Comparison of ENCODE assay signal across 13 cellular contexts in the genomic region with DNA sequence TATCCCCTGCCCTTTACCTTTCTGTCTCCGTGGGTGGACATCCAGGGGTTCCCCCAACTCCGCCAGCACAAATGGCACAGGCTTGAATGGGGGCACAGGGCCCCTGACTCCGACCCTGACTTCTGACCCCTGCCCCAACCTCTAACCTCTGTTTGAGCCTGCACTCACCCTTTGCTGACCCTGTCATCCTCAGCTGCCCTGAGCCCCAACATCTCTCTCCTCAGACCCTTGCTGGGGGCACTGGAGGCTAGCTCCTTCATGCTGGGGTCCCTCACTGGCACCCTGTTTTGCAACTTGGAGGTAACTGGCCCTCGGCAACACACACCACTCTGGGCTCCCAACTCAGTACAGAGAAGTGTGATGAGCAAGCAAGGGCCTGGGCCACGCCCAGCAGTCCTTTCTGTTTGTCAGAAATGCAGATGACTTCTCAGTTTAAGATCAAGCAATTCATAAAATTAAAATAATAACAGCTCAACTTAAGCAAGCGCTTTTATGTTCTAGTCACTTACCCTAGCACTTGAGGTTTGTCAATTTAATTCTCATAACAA. TPM values are rescaled to one million over a fixed set of nuclear protein-coding genes. Genes with fewer than 3 reads are reported as not detected.
DNase-seq lines count a peak whose midpoint lies in the region; ATAC-seq and TF ChIP-seq lines count a peak whose summit lies in the region.
"Had no signal": no experiment of that assay in that cellular context is flagged by ENCODE, and none has a peak within 500 bp of the region (broad histone marks: within the 10 kb centered on the region; RNA-seq: fewer than 3 reads in every experiment).

No MANE protein-coding gene starts in this region.

- H3K23ac ChIP-seq in H9 (ENCODE audit: insufficient read length, low read depth, low read length): no peak overlapping the region

- H3K9ac ChIP-seq in H9 (ENCODE audit: extremely low read depth, insufficient read length, low read length) (no peak overlapping the region), skeletal muscle tissue (ENCODE audit: low read depth in 1 of 3, low read length in 3 of 3) (peak overlapping the region in 1 of 3 donors; percentile 3)

- H3K27ac Mint-ChIP-seq in H9 (0 out of 7 replicates have a peak overlapping the region, but pooled peaks of 1 of the 3 experiments have one; percentile 10), T-helper 17 cell (peak overlapping the region; percentile 19)

- H3K4me3 ChIP-seq in right cardiac atrium (ENCODE audit: low read length) (peak overlapping the region; percentile 58), skeletal muscle tissue (ENCODE audit: low read length in 3 of 3) (peak overlapping the region in 2 of 3 donors; percentile 52 to 77)

- H3K27me3 ChIP-seq in H9 (ENCODE audit: insufficient read depth, low read length): no peaks in the 10 kb centered on the region
- no peaks in the 10 kb centered on the region for H3K27me3 ChIP-seq in right cardiac atrium (ENCODE audit: control insufficient read depth, insufficient read depth)
- peaks cover 0 to 8% (median 0%) of the 10 kb centered on the region in 3 donors for H3K27me3 ChIP-seq in skeletal muscle tissue (ENCODE audit: control insufficient read depth in 3 of 3, insufficient read depth in 3 of 3, low read length in 3 of 3)

- H2BK12ac ChIP-seq in H9 (ENCODE audit: insufficient read length, low read depth, low read length): no peak overlapping the region

- H3K23me2 ChIP-seq in H9 (ENCODE audit: insufficient read length, low read depth, low read length, poor library complexity, severe bottlenecking): no peaks in the 10 kb centered on the region

- H2AK5ac ChIP-seq in H9 (ENCODE audit: insufficient read length, low read length): no peak overlapping the region

- H3K4me3 Mint-ChIP-seq in H9: no peak overlapping the region
- H3K4me3 Mint-ChIP-seq in T-helper 17 cell: peak overlapping the region; percentile 36

- H3K79me1 ChIP-seq in H9 (ENCODE audit: insufficient read depth, low read depth, low read length, poor library complexity, severe bottlenecking): no peaks in the 10 kb centered on the region

- no peaks in the 10 kb centered on the region for H3K79me2 ChIP-seq in H9 (ENCODE audit: insufficient read depth, low read length)

- no peak for TF ChIP-seq CTCF in H9 (conservative IDR thresholded peaks at IDR 0.05)

- H3K4me2 ChIP-seq in H9 (ENCODE audit: insufficient read depth, insufficient read length, low read length): no peak overlapping the region

- H3K36me3 Mint-ChIP-seq in H9 (ENCODE audit: insufficient read depth in 1 of 3, low read depth in 3 of 3): no peaks in the 10 kb centered on the region; a peak in 1 of 7 replicates
- H3K36me3 Mint-ChIP-seq in T-helper 17 cell (ENCODE audit: low read depth): no peaks in the 10 kb centered on the region

- H3K18ac ChIP-seq in H9 (ENCODE audit: insufficient read length, low read depth, low read length): no peak overlapping the region

- no peak overlapping the region for H2AFZ ChIP-seq in H9 (ENCODE audit: low read length)

- no peak overlapping the region for H2BK15ac ChIP-seq in H9 (ENCODE audit: low read depth, low read length)

- no peak overlapping the region for H3K14ac ChIP-seq in H9 (ENCODE audit: insufficient read depth, low read length)

- H2BK120ac ChIP-seq in H9 (ENCODE audit: low read depth, low read length, poor library complexity, severe bottlenecking): no peak overlapping the region

- DNase-seq in H9: peak; percentile 8
- DNase-seq in T-helper 17 cell: no peak
- DNase-seq in right cardiac atrium: no peak
- no peak for DNase-seq in AG08395 (ENCODE audit: low spot score)
- DNase-seq in activated CD4-positive, CD25-positive, alpha-beta regulatory T cell treated with anti-CD3 and anti-CD28 coated beads, Interleukin-2, amount 50 U/mL, for 72 hours: no peak
- no peak for DNase-seq in NCI-H2081 treated with DMSO at 0.1 percent for 48 hours (lab: John Stamatoyannopoulos, UW)
- DNase-seq: DMS79 treated with DMSO at 0.1 percent for 48 hours; IMR-90; NCI-H1048; NCI-H226; stimulated activated CD4-positive, alpha-beta T cell treated with anti-CD3 and anti-CD28 coated beads, Interleukin-12 subunit alpha, Interleukin-12 subunit beta, amount 100 ng/mL, for 4 hours had no signal

- H3K4ac ChIP-seq in H9 (ENCODE audit: low read depth, low read length): no peak overlapping the region

- no peak overlapping the region for H3T11ph ChIP-seq in H9 (ENCODE audit: low read length)

- H3K4me1 ChIP-seq in H9 (ENCODE audit: insufficient read depth, low read length) (no peaks in the 10 kb centered on the region), right cardiac atrium (ENCODE audit: control insufficient read depth, insufficient read depth, low read length) (peaks cover 18% of the 10 kb centered on the region), skeletal muscle tissue (ENCODE audit: control insufficient read depth in 3 of 3, insufficient read depth in 3 of 3, low read length in 3 of 3) (peaks cover 13 to 19% (median 16%) of the 10 kb centered on the region in 3 donors)

- no peaks in the 10 kb centered on the region for H3K9me3 Mint-ChIP-seq in H9

- no peak overlapping the region for H4K91ac ChIP-seq in H9 (ENCODE audit: insufficient read length, low read depth, low read length)

- H2BK20ac ChIP-seq in H9 (ENCODE audit: low read depth, low read length, poor library complexity, severe bottlenecking): no peak overlapping the region

- H3K36me3 ChIP-seq in skeletal muscle tissue (ENCODE audit: control insufficient read depth in 3 of 3, insufficient read depth in 3 of 3, low read length in 3 of 3): no peaks in the 10 kb centered on the region

- H2BK5ac ChIP-seq in H9 (ENCODE audit: insufficient read length, low read length): no peak overlapping the region

- no peak overlapping the region for H4K8ac ChIP-seq in H9 (replicated peaks; ENCODE audit: insufficient read length, low read depth, low read length)

- no peaks in the 10 kb centered on the region for H4K20me1 ChIP-seq in H9 (ENCODE audit: control insufficient read depth, insufficient read depth, insufficient read length)

- ATAC-seq in T-helper 17 cell (no peak), right cardiac atrium (no peak)

- intact Hi-C loops in right cardiac atrium (cut with DNase I): no loop called here

- H3K27me3 Mint-ChIP-seq in H9 (ENCODE audit: low read depth) (peaks cover 6% of the 10 kb centered on the region), T-helper 17 cell (peaks cover 49% of the 10 kb centered on the region)

- WGBS in H9 (ENCODE audit: extremely low coverage, insufficient read length, low lambda C conversion rate): no CpG with 5 or more reads among the region's 6 CpGs
- 80% methylated on average over 6 of the region's 6 CpGs for WGBS in right cardiac atrium

- H3K4me1 Mint-ChIP-seq in H9: peaks cover 16 to 20% of the 10 kb centered on the region in 2 experiments
- H3K4me1 Mint-ChIP-seq in T-helper 17 cell: peaks cover 7% of the 10 kb centered on the region

- H3K56ac ChIP-seq in H9 (ENCODE audit: insufficient read length, low read depth, low read length): no peak overlapping the region

- no peak overlapping the region for H3K27ac ChIP-seq in H9 (ENCODE audit: insufficient read length, low read depth, low read length)
- peak overlapping the region; percentile 11 for H3K27ac ChIP-seq in right cardiac atrium (ENCODE audit: low read length)
- no peak overlapping the region for H3K27ac ChIP-seq in skeletal muscle tissue (ENCODE audit: low read depth, low read length)
- H3K27ac ChIP-seq: VCaP had no signal

- no peak overlapping the region for H4K5ac ChIP-seq in H9 (ENCODE audit: insufficient read length, low read depth, low read length)

- H3K9me3 ChIP-seq in H9 (ENCODE audit: control insufficient read depth, low read depth, low read length): no peaks in the 10 kb centered on the region
- H3K9me3 ChIP-seq in T-helper 17 cell (ENCODE audit: control insufficient read depth, low read length, poor library complexity, severe bottlenecking): no peaks in the 10 kb centered on the region
- H3K9me3 ChIP-seq in right cardiac atrium (ENCODE audit: control insufficient read depth, low read length): no peaks in the 10 kb centered on the region
- H3K9me3 ChIP-seq in skeletal muscle tissue (ENCODE audit: control insufficient read depth in 3 of 3, low read length in 3 of 3): no peaks in the 10 kb centered on the region

RNA-seq across cellular contexts. Expression of a gene that starts 2.1 kb away (rescaled TPM):
- total RNA-seq in H9 (2021): 1.7 TPM in 2 replicates
- total RNA-seq in T-helper 17 cell: 1 to 10 TPM in 1 of 2 donors, under 1 TPM in 1; 0.63 to 1.0 TPM
- 100 to 1,000 TPM in 2 of 4 donors, 10 to 100 TPM in 2; 70.0 to 289 (median 127) TPM for total RNA-seq in right cardiac atrium
- 298 TPM for polyA plus RNA-seq in right cardiac atrium
- 1.6 TPM for total RNA-seq in skeletal muscle tissue

RNA-seq across cellular contexts. Expression of a gene that starts 16.8 kb away (rescaled TPM):
- total RNA-seq in H9 (2021) (28.6 and 32.5 TPM in 2 replicates), T-helper 17 cell (10 to 100 TPM; 21.5 to 25.8 TPM), right cardiac atrium (10 to 100 TPM; 63.3 to 88.4 (median 65.5) TPM), skeletal muscle tissue (14.1 TPM)
- 104 TPM for polyA plus RNA-seq in right cardiac atrium

RNA-seq across cellular contexts. Expression of a gene that starts 31.5 kb away (rescaled TPM):
- total RNA-seq in H9 (2021) (27.4 TPM in 2 replicates), T-helper 17 cell (10 to 100 TPM in 1 of 2 donors, 1 to 10 TPM in 1; 9.3 to 12.1 TPM), right cardiac atrium (10 to 100 TPM; 12.7 to 23.1 (median 15.1) TPM), skeletal muscle tissue (5.7 TPM)
- 37.9 TPM for polyA plus RNA-seq in right cardiac atrium

RNA-seq across cellular contexts. Expression of a gene that starts 31.6 kb away (rescaled TPM):
- total RNA-seq in H9 (2021) (172 TPM in 2 replicates), T-helper 17 cell (100 to 1,000 TPM; 478 to 531 TPM), right cardiac atrium (100 to 1,000 TPM; 227 to 268 (median 261) TPM), skeletal muscle tissue (49.6 TPM)
- 138 TPM for polyA plus RNA-seq in right cardiac atrium

Comparison
In these comparisons a context has a peak if more than half of its experiments do, and no peak if none do; other contexts are left out.
1. RNA of a gene that starts 2.1 kb away (total RNA-seq): 70.0 to 289 TPM in right cardiac atrium; 1.7 TPM in H9, 1.6 TPM in skeletal muscle tissue (single experiment) and 0.63 to 1.0 TPM in T-helper 17 cell; every median in the first group is over 10 times any median in the second.